Comparison of ENCODE assay signal across 1 cellular context in genomic region chr17:74873036-74873873, GRCh38.
TF ChIP-seq lines count a peak whose summit lies in the region.

No MANE protein-coding gene starts in this region.

TF ChIP-seq in HepG2, 621 proteins besides CTCF, POLR2A, EP300 and RAD21 (continued from another document and continues in another):
- TF ChIP-seq MAZ (IDR thresholded peaks at IDR 0.05; ENCODE audit: borderline replicate concordance, low read depth, low read length) (peak; percentile 82), MAZ (CRISPR knock-in tag; IDR thresholded peaks at IDR 0.05; ENCODE audit: low read depth) (no peak), ZNF17 (CRISPR knock-in tag; IDR thresholded peaks at IDR 0.05) (no peak), ZIK1 (CRISPR knock-in tag; IDR thresholded peaks at IDR 0.05; ENCODE audit: borderline replicate concordance, low read depth) (no peak), ZNF724P (CRISPR knock-in tag; IDR thresholded peaks at IDR 0.05; ENCODE audit: borderline replicate concordance) (0 out of 2 replicates have a peak, but pooled peaks have one; percentile 15), ZFP36L2 (CRISPR knock-in tag; IDR thresholded peaks at IDR 0.05) (no peak), ARID3A (IDR thresholded peaks at IDR 0.05; ENCODE audit: low read depth, low read length) (peak; percentile 69), NCOA2 (CRISPR knock-in tag; IDR thresholded peaks at IDR 0.05) (peak; percentile 36; the same call in 1 of the 2 replicates), NR2F1 (CRISPR knock-in tag; IDR thresholded peaks at IDR 0.05) (no peak), ZNF460 (CRISPR knock-in tag; IDR thresholded peaks at IDR 0.05; ENCODE audit: borderline replicate concordance) (no peak), BCL6 (CRISPR knock-in tag; IDR thresholded peaks at IDR 0.05) (0 out of 2 replicates have a peak, but pooled peaks have one; percentile 35), RXRB (CRISPR knock-in tag; IDR thresholded peaks at IDR 0.05; ENCODE audit: borderline replicate concordance) (0 out of 2 replicates have a peak, but pooled peaks have one; percentile 45), LCORL (IDR thresholded peaks at IDR 0.05) (no peak), LCORL (CRISPR knock-in tag; IDR thresholded peaks at IDR 0.05) (no peak; the same call in 1 of the 2 replicates), ZNF451 (CRISPR knock-in tag; IDR thresholded peaks at IDR 0.05) (peak; percentile 40; the same call in 1 of the 2 replicates), ZNF138 (CRISPR knock-in tag; IDR thresholded peaks at IDR 0.05; ENCODE audit: low read depth) (no peak), SRY (CRISPR knock-in tag; IDR thresholded peaks at IDR 0.05) (0 out of 2 replicates have a peak, but pooled peaks have one; percentile 48), KAT2B (IDR thresholded peaks at IDR 0.05; ENCODE audit: borderline replicate concordance, low read depth, low read length) (no peak), ZNF484 (CRISPR knock-in tag; IDR thresholded peaks at IDR 0.05; ENCODE audit: borderline replicate concordance, low read depth) (no peak), KDM2A (CRISPR knock-in tag; IDR thresholded peaks at IDR 0.05; ENCODE audit: borderline replicate concordance, low read depth) (peak; percentile 66), STAT6 (CRISPR knock-in tag; IDR thresholded peaks at IDR 0.05; ENCODE audit: borderline replicate concordance) (no peak), KDM4B (CRISPR knock-in tag; IDR thresholded peaks at IDR 0.05) (no peak), DR1 (CRISPR knock-in tag; IDR thresholded peaks at IDR 0.05) (no peak; the same call in 1 of the 2 replicates), ZNF24 (IDR thresholded peaks at IDR 0.05) (no peak), NCOA1 (CRISPR knock-in tag; IDR thresholded peaks at IDR 0.05) (no peak), ZNF44 (CRISPR knock-in tag; IDR thresholded peaks at IDR 0.05) (no peak), ZNF224 (CRISPR knock-in tag; IDR thresholded peaks at IDR 0.05) (peak; percentile 86), ZNF275 (CRISPR knock-in tag; IDR thresholded peaks at IDR 0.05; ENCODE audit: borderline replicate concordance) (no peak), HDAC6 (IDR thresholded peaks at IDR 0.05; ENCODE audit: low read depth, low read length) (no peak), GATA4 (IDR thresholded peaks at IDR 0.05; ENCODE audit: borderline replicate concordance, low read depth) (peak; percentile 83; the same call in 1 of the 2 replicates), IKZF4 (CRISPR knock-in tag; IDR thresholded peaks at IDR 0.05; ENCODE audit: borderline replicate concordance, low read depth, not compliant biosample characterization) (no peak), ZBTB4 (CRISPR knock-in tag; IDR thresholded peaks at IDR 0.05; ENCODE audit: borderline replicate concordance) (no peak), ELK4 (CRISPR knock-in tag; IDR thresholded peaks at IDR 0.05; ENCODE audit: borderline replicate concordance) (no peak), SAFB2 (CRISPR knock-in tag; IDR thresholded peaks at IDR 0.05; ENCODE audit: borderline replicate concordance, low read depth) (no peak), SIN3A (IDR thresholded peaks at IDR 0.05; ENCODE audit: borderline replicate concordance, low read depth, low read length) (peak; percentile 95), ZNF614 (CRISPR knock-in tag; IDR thresholded peaks at IDR 0.05; ENCODE audit: borderline replicate concordance) (no peak; the same call in 1 of the 2 replicates), KDM5B (CRISPR knock-in tag; IDR thresholded peaks at IDR 0.05; ENCODE audit: borderline replicate concordance) (peak; percentile 54; the same call in 1 of the 2 replicates), HOXA3 (CRISPR knock-in tag; IDR thresholded peaks at IDR 0.05) (peak; percentile 91)
- TF ChIP-seq, protein P1, sequence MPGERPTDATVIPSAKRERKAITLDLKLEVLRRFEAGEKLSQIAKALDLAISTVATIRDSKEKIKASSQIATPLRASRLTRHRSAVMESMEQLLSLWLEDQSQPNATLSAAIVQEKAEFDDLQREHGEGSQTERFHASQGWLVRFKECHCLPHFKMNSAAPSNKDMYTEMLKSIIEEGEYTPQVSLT (CRISPR knock-in tag; IDR thresholded peaks at IDR 0.05; ENCODE audit: borderline replicate concordance, low read depth), result no peak
- TF ChIP-seq, protein P2, sequence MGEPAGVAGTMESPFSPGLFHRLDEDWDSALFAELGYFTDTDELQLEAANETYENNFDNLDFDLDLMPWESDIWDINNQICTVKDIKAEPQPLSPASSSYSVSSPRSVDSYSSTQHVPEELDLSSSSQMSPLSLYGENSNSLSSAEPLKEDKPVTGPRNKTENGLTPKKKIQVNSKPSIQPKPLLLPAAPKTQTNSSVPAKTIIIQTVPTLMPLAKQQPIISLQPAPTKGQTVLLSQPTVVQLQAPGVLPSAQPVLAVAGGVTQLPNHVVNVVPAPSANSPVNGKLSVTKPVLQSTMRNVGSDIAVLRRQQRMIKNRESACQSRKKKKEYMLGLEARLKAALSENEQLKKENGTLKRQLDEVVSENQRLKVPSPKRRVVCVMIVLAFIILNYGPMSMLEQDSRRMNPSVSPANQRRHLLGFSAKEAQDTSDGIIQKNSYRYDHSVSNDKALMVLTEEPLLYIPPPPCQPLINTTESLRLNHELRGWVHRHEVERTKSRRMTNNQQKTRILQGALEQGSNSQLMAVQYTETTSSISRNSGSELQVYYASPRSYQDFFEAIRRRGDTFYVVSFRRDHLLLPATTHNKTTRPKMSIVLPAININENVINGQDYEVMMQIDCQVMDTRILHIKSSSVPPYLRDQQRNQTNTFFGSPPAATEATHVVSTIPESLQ (CRISPR knock-in tag; conservative IDR thresholded peaks at IDR 0.05), result no peak
- TF ChIP-seq, protein P3, sequence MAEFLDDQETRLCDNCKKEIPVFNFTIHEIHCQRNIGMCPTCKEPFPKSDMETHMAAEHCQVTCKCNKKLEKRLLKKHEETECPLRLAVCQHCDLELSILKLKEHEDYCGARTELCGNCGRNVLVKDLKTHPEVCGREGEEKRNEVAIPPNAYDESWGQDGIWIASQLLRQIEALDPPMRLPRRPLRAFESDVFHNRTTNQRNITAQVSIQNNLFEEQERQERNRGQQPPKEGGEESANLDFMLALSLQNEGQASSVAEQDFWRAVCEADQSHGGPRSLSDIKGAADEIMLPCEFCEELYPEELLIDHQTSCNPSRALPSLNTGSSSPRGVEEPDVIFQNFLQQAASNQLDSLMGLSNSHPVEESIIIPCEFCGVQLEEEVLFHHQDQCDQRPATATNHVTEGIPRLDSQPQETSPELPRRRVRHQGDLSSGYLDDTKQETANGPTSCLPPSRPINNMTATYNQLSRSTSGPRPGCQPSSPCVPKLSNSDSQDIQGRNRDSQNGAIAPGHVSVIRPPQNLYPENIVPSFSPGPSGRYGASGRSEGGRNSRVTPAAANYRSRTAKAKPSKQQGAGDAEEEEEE (CRISPR knock-in tag; IDR thresholded peaks at IDR 0.05; ENCODE audit: borderline replicate concordance), result no peak
- TF ChIP-seq, protein P4, sequence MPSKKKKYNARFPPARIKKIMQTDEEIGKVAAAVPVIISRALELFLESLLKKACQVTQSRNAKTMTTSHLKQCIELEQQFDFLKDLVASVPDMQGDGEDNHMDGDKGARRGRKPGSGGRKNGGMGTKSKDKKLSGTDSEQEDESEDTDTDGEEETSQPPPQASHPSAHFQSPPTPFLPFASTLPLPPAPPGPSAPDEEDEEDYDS (CRISPR knock-in tag; IDR thresholded peaks at IDR 0.05), result peak; percentile 63
- TF ChIP-seq, protein P5, sequence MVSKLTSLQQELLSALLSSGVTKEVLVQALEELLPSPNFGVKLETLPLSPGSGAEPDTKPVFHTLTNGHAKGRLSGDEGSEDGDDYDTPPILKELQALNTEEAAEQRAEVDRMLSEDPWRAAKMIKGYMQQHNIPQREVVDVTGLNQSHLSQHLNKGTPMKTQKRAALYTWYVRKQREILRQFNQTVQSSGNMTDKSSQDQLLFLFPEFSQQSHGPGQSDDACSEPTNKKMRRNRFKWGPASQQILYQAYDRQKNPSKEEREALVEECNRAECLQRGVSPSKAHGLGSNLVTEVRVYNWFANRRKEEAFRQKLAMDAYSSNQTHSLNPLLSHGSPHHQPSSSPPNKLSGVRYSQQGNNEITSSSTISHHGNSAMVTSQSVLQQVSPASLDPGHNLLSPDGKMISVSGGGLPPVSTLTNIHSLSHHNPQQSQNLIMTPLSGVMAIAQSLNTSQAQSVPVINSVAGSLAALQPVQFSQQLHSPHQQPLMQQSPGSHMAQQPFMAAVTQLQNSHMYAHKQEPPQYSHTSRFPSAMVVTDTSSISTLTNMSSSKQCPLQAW (CRISPR knock-in tag; IDR thresholded peaks at IDR 0.05), result peak; percentile 72
- TF ChIP-seq, protein P6, sequence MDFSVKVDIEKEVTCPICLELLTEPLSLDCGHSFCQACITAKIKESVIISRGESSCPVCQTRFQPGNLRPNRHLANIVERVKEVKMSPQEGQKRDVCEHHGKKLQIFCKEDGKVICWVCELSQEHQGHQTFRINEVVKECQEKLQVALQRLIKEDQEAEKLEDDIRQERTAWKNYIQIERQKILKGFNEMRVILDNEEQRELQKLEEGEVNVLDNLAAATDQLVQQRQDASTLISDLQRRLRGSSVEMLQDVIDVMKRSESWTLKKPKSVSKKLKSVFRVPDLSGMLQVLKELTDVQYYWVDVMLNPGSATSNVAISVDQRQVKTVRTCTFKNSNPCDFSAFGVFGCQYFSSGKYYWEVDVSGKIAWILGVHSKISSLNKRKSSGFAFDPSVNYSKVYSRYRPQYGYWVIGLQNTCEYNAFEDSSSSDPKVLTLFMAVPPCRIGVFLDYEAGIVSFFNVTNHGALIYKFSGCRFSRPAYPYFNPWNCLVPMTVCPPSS (IDR thresholded peaks at IDR 0.05), result no peak
